Comparison of ENCODE assay signal across 21 cellular contexts in the genomic region with DNA sequence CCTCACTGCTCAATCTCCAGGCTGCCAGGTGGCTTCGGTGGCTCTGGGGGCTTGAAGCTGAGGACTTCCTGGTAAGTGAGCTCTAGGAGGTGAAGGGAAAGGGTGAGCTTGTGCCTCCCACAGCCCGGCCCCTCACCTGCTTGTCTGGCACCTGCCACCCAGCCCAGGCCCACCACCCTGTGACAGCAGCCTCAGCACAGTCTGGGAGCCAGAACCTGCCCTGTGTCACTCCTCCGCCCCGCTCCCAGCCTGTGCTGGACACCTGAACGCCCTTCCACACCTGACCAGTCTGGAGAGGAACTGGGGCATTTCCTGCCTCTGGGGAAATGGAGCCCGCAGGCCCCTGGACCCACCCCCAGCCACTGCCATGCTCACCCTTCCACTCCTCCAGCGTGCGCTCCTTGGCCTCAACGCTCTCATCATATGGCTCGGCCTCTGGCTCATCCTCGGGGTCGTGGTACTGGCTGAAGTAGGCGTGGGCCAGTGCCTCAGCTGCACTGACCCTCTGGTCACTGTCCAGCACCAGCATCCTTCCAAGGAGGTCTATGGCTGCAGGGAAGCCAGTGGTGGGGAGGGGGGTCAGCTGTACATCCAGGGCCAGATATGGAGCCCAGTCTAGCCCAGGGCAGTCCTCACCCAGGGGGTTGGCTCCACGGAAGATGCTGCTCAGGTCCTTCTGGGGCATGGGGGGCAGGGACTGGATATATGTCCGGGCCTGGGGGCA.
DNase-seq lines count a peak whose midpoint lies in the region; TF ChIP-seq lines count a peak whose summit lies in the region.
"Had no signal": no experiment of that assay in that cellular context is flagged by ENCODE, and none has a peak within 500 bp of the region (broad histone marks: within the 10 kb centered on the region; RNA-seq: fewer than 3 reads in every experiment).

No MANE protein-coding gene starts in this region.

- H3K4me3 ChIP-seq in HEK293 (ENCODE audit: low read depth, low read length), result no peak overlapping the region
- H3K4me3 ChIP-seq: GM12878, Peyer's patch, SJCRH30 had no signal

- H3K9me3 ChIP-seq in HEK293 (ENCODE audit: control insufficient read depth, insufficient read depth, low read depth, low read length), result no peaks in the 10 kb centered on the region
- H3K9me3 ChIP-seq: BE2C, Caco-2, Peyer's patch, SJCRH30 had no signal

- peak overlapping the region in 2 of 3 experiments; percentile 22 to 67 for H3K4me3 Mint-ChIP-seq in nephron

- H3K9me3 Mint-ChIP-seq in nephron, result no peaks in the 10 kb centered on the region
- H3K9me3 Mint-ChIP-seq: CD4-positive, alpha-beta T cell had no signal

- POLR2A ChIA-PET in HEK293 (lab: Yijun Ruan, JAX), result interaction anchor here (1.4 to 2.6 kb wide), 2 partner anchors 14 to 21 kb away, joined by 4 to 12 read pairs; a partner anchor contains a TSS

- peaks cover 4% of the 10 kb centered on the region for H3K4me1 Mint-ChIP-seq in nephron

- no peak for TF ChIP-seq CTCF in 22Rv1 (IDR thresholded peaks at IDR 0.05)
- no peak for TF ChIP-seq CTCF in HEK293 (tag by site-specific recombination; IDR thresholded peaks at IDR 0.05)
- no peak for TF ChIP-seq CTCF in nephron (IDR thresholded peaks at IDR 0.05; ENCODE audit: unreplicated experiment in 3 of 3)

- no peaks in the 10 kb centered on the region for H3K36me3 Mint-ChIP-seq in nephron (ENCODE audit: low read depth)

- no peaks in the 10 kb centered on the region for H3K36me3 ChIP-seq in HEK293 (ENCODE audit: control insufficient read depth in 2 of 2, insufficient read depth in 1 of 2, low read length in 2 of 2)
- H3K36me3 ChIP-seq: BE2C, Peyer's patch, SJCRH30 had no signal

- CTCF ChIA-PET in HEK293 (lab: Yijun Ruan, JAX), result interaction anchor here (0.9 kb wide), 1 partner anchor 14 kb away, joined by 3 read pairs; a partner anchor contains a TSS

- DNase-seq in HUDEP-2 (lab: John Stamatoyannopoulos, UW; ENCODE audit: unreplicated experiment in 76 of 76) (no peak), NCI-H510A (lab: John Stamatoyannopoulos, UW) (no peak), NOMO-1 treated with DMSO at 0.1 percent for 48 hours (lab: John Stamatoyannopoulos, UW; ENCODE audit: unreplicated experiment) (no peak)
- DNase-seq: BE2C; Caco-2; CD4-positive, alpha-beta T cell; DMS 273 treated with DMSO at 0.1 percent for 48 hours; DMS79 treated with DMSO at 0.1 percent for 48 hours; NCI-H1105; NCI-H146; NCI-H2029; NCI-H2227 treated with DMSO at 0.1 percent for 48 hours; NCI-H510A treated with DMSO at 0.1 percent for 48 hours; NCI-H748 treated with DMSO at 0.1 percent for 48 hours; Peyer's patch; SJCRH30 had no signal

- H3K27me3 Mint-ChIP-seq in nephron (ENCODE audit: low read depth), result peaks cover 17% of the 10 kb centered on the region

- peak overlapping the region; percentile 29 for H3K27ac ChIP-seq in 22Rv1
- H3K27ac ChIP-seq in HEK293 (ENCODE audit: extremely low read depth, low read depth, low read length), result 0 out of 2 replicates have a peak overlapping the region, but pooled peaks have one; percentile 1
- H3K27ac ChIP-seq: KMS-11, Peyer's patch, SJCRH30 had no signal

- H3K27ac Mint-ChIP-seq in nephron, result no peak overlapping the region
- H3K27ac Mint-ChIP-seq: CD4-positive, alpha-beta T cell had no signal

- H3K4me1 ChIP-seq in HEK293 (ENCODE audit: control insufficient read depth, insufficient read depth, low read length), result peaks cover 11% of the 10 kb centered on the region

TF ChIP-seq in HEK293, 187 proteins besides CTCF, POLR2A, EP300 and RAD21:
- TF ChIP-seq ZNF558 (tag by site-specific recombination; IDR thresholded peaks at IDR 0.05), result no peak
- TF ChIP-seq, protein P1, sequence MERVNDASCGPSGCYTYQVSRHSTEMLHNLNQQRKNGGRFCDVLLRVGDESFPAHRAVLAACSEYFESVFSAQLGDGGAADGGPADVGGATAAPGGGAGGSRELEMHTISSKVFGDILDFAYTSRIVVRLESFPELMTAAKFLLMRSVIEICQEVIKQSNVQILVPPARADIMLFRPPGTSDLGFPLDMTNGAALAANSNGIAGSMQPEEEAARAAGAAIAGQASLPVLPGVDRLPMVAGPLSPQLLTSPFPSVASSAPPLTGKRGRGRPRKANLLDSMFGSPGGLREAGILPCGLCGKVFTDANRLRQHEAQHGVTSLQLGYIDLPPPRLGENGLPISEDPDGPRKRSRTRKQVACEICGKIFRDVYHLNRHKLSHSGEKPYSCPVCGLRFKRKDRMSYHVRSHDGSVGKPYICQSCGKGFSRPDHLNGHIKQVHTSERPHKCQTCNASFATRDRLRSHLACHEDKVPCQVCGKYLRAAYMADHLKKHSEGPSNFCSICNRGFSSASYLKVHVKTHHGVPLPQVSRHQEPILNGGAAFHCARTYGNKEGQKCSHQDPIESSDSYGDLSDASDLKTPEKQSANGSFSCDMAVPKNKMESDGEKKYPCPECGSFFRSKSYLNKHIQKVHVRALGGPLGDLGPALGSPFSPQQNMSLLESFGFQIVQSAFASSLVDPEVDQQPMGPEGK (tag by site-specific recombination; IDR thresholded peaks at IDR 0.05), result 0 out of 2 replicates have a peak, but pooled peaks have one; percentile 4
- no peak for TF ChIP-seq PRDM1 (tag by site-specific recombination; IDR thresholded peaks at IDR 0.05)
- TF ChIP-seq MZF1 (tag by site-specific recombination; IDR thresholded peaks at IDR 0.05; ENCODE audit: borderline replicate concordance), result no peak
- TF ChIP-seq GLIS2 (tag by site-specific recombination; IDR thresholded peaks at IDR 0.05), result peak; percentile 21; the same call in 1 of the 2 replicates
- TF ChIP-seq ZNF239 (tag by site-specific recombination; IDR thresholded peaks at IDR 0.05), result no peak
- TF ChIP-seq ZNF624 (tag by site-specific recombination; IDR thresholded peaks at IDR 0.05), result no peak
TF ChIP-seq in HEK293: peak in this region for 2.
